ENCODE assay signal across 1 cellular context in the genomic region with DNA sequence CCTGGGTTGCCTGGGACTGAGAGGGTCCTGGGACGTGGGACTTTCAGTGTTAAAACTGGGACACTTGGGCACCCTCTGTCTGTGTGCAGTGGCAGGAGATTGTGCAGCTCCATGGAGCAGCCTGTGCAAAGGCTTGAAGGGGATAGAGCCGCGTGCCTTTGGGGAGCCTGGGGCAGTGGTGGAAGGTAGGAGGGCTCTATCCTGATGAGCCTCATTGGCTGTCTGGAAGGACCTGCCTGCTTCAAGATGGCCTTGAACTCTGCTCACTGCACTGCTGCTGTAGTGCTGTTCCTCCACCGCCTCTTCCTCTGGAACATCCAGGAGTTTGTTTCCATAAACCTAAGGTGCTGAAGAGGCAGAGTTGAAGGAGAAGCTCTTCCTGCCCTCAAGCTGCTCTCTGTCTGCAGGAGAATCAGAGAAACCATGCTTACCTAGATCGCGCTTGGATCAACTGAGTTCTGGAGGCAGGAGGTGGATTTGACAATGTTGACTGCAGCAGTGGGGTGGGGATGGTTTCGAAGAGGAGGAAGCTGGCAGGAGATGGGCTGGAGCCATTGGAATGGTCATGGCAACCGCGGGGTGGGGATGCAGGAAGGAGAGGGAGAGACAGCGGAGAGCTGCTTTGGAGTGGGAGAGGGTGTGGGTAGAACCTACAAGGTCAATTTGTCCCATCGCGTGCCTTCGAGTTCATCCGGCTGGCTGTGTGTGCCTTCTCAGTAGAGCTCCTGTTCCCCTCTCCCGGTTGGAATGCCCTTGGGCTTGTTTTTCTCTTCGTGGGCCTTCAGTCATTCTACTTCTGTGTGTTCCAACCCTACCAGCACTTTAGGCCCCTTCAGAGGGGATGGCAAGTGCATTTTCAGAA.
TF ChIP-seq lines count a peak whose summit lies in the region.

No MANE protein-coding gene starts in this region.

TF ChIP-seq in HepG2, 621 proteins besides CTCF, POLR2A, EP300 and RAD21 (continued from another document and continues in another):
- TF ChIP-seq NFYB (CRISPR knock-in tag; IDR thresholded peaks at IDR 0.05) (peak; percentile 67), PHF8 (CRISPR knock-in tag; IDR thresholded peaks at IDR 0.05) (no peak), TBX2 (CRISPR knock-in tag; IDR thresholded peaks at IDR 0.05; ENCODE audit: borderline replicate concordance) (no peak), MTF2 (CRISPR knock-in tag; IDR thresholded peaks at IDR 0.05; ENCODE audit: borderline replicate concordance) (no peak), ZBTB49 (CRISPR knock-in tag; IDR thresholded peaks at IDR 0.05; ENCODE audit: borderline replicate concordance) (no peak), SALL2 (CRISPR knock-in tag; IDR thresholded peaks at IDR 0.05) (no peak), U2AF2 (IDR thresholded peaks at IDR 0.05; ENCODE audit: low read depth, low read length) (no peak), ZNF589 (CRISPR knock-in tag; conservative IDR thresholded peaks at IDR 0.05) (no peak), PTBP1 (IDR thresholded peaks at IDR 0.05; ENCODE audit: low read depth, low read length, poor library complexity, severe bottlenecking) (no peak), ZNF160 (CRISPR knock-in tag; IDR thresholded peaks at IDR 0.05) (no peak), MAZ (IDR thresholded peaks at IDR 0.05; ENCODE audit: borderline replicate concordance, low read depth, low read length) (no peak), MAZ (CRISPR knock-in tag; IDR thresholded peaks at IDR 0.05; ENCODE audit: low read depth) (no peak), MIXL1 (CRISPR knock-in tag; IDR thresholded peaks at IDR 0.05) (no peak), DR1 (CRISPR knock-in tag; IDR thresholded peaks at IDR 0.05) (no peak), NR2C2 (CRISPR knock-in tag; IDR thresholded peaks at IDR 0.05; ENCODE audit: borderline replicate concordance) (0 out of 2 replicates have a peak, but pooled peaks have one; percentile 18), ZNF598 (CRISPR knock-in tag; IDR thresholded peaks at IDR 0.05; ENCODE audit: borderline replicate concordance) (no peak), ZNF430 (CRISPR knock-in tag; IDR thresholded peaks at IDR 0.05) (no peak), ZFP37 (CRISPR knock-in tag; IDR thresholded peaks at IDR 0.05; ENCODE audit: borderline replicate concordance) (no peak), DMAP1 (CRISPR knock-in tag; IDR thresholded peaks at IDR 0.05) (no peak), TARDBP (CRISPR knock-in tag; IDR thresholded peaks at IDR 0.05) (no peak), SP140L (CRISPR knock-in tag; IDR thresholded peaks at IDR 0.05; ENCODE audit: borderline replicate concordance) (no peak), ZNF558 (CRISPR knock-in tag; IDR thresholded peaks at IDR 0.05; ENCODE audit: borderline replicate concordance) (no peak), TCF7L2 (IDR thresholded peaks at IDR 0.05; ENCODE audit: low read depth, low read length) (no peak), POLR2G (IDR thresholded peaks at IDR 0.05; ENCODE audit: low read depth, low read length) (0 out of 2 replicates have a peak, but pooled peaks have one; percentile 24), SIN3B (IDR thresholded peaks at IDR 0.05; ENCODE audit: low read length) (no peak), ZNF790 (CRISPR knock-in tag; IDR thresholded peaks at IDR 0.05; ENCODE audit: borderline replicate concordance) (no peak), ZNF543 (CRISPR knock-in tag; IDR thresholded peaks at IDR 0.05) (no peak), SNAPC2 (CRISPR knock-in tag; IDR thresholded peaks at IDR 0.05) (no peak), GATA4 (IDR thresholded peaks at IDR 0.05; ENCODE audit: borderline replicate concordance, low read depth) (no peak), ZNF3 (CRISPR knock-in tag; IDR thresholded peaks at IDR 0.05) (no peak), TERF1 (CRISPR knock-in tag; IDR thresholded peaks at IDR 0.05) (no peak), FLYWCH1 (CRISPR knock-in tag; IDR thresholded peaks at IDR 0.05) (no peak), TCF12 (IDR thresholded peaks at IDR 0.05) (no peak), TCF12 (CRISPR knock-in tag; IDR thresholded peaks at IDR 0.05) (no peak), HNRNPUL1 (IDR thresholded peaks at IDR 0.05; ENCODE audit: low read depth, low read length) (no peak), ZNF143 (CRISPR knock-in tag; IDR thresholded peaks at IDR 0.05) (no peak), JARID2 (CRISPR knock-in tag; IDR thresholded peaks at IDR 0.05; ENCODE audit: insufficient replicate concordance) (no peak), ZNF234 (CRISPR knock-in tag; conservative IDR thresholded peaks at IDR 0.05) (no peak), NR2F6 (IDR thresholded peaks at IDR 0.05) (peak; percentile 16; the same call in 1 of the 2 replicates), NR2F6 (CRISPR knock-in tag; IDR thresholded peaks at IDR 0.05) (no peak), ZNF639 (CRISPR knock-in tag; conservative IDR thresholded peaks at IDR 0.05) (no peak), MEIS1 (CRISPR knock-in tag; IDR thresholded peaks at IDR 0.05; ENCODE audit: borderline replicate concordance) (no peak), ZNF296 (CRISPR knock-in tag; conservative IDR thresholded peaks at IDR 0.05) (no peak), ZNF33B (CRISPR knock-in tag; IDR thresholded peaks at IDR 0.05) (peak; percentile 45; the same call in 1 of the 2 replicates), TEAD2 (CRISPR knock-in tag; IDR thresholded peaks at IDR 0.05) (no peak), KLF15 (CRISPR knock-in tag; IDR thresholded peaks at IDR 0.05; ENCODE audit: borderline replicate concordance) (no peak), ZNF44 (CRISPR knock-in tag; IDR thresholded peaks at IDR 0.05) (no peak), SMAD1 (CRISPR knock-in tag; IDR thresholded peaks at IDR 0.05; ENCODE audit: borderline replicate concordance, low read depth) (0 out of 2 replicates have a peak, but pooled peaks have one; percentile 57), ZBTB39 (CRISPR knock-in tag; IDR thresholded peaks at IDR 0.05) (no peak), MZF1 (CRISPR knock-in tag; IDR thresholded peaks at IDR 0.05; ENCODE audit: borderline replicate concordance) (no peak), CEBPB (IDR thresholded peaks at IDR 0.05; ENCODE audit: borderline replicate concordance, low read depth, low read length) (no peak), HOXA7 (CRISPR knock-in tag; IDR thresholded peaks at IDR 0.05) (no peak), ZNF260 (CRISPR knock-in tag; IDR thresholded peaks at IDR 0.05; ENCODE audit: borderline replicate concordance, low read depth) (no peak), ZMAT5 (CRISPR knock-in tag; IDR thresholded peaks at IDR 0.05; ENCODE audit: borderline replicate concordance, low read depth) (no peak), FOXM1 (CRISPR knock-in tag; IDR thresholded peaks at IDR 0.05) (no peak)
- TF ChIP-seq, protein P1, sequence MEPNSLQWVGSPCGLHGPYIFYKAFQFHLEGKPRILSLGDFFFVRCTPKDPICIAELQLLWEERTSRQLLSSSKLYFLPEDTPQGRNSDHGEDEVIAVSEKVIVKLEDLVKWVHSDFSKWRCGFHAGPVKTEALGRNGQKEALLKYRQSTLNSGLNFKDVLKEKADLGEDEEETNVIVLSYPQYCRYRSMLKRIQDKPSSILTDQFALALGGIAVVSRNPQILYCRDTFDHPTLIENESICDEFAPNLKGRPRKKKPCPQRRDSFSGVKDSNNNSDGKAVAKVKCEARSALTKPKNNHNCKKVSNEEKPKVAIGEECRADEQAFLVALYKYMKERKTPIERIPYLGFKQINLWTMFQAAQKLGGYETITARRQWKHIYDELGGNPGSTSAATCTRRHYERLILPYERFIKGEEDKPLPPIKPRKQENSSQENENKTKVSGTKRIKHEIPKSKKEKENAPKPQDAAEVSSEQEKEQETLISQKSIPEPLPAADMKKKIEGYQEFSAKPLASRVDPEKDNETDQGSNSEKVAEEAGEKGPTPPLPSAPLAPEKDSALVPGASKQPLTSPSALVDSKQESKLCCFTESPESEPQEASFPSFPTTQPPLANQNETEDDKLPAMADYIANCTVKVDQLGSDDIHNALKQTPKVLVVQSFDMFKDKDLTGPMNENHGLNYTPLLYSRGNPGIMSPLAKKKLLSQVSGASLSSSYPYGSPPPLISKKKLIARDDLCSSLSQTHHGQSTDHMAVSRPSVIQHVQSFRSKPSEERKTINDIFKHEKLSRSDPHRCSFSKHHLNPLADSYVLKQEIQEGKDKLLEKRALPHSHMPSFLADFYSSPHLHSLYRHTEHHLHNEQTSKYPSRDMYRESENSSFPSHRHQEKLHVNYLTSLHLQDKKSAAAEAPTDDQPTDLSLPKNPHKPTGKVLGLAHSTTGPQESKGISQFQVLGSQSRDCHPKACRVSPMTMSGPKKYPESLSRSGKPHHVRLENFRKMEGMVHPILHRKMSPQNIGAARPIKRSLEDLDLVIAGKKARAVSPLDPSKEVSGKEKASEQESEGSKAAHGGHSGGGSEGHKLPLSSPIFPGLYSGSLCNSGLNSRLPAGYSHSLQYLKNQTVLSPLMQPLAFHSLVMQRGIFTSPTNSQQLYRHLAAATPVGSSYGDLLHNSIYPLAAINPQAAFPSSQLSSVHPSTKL (CRISPR knock-in tag; IDR thresholded peaks at IDR 0.05) = 0 out of 2 replicates have a peak, but pooled peaks have one; percentile 16
- TF ChIP-seq, protein P2, sequence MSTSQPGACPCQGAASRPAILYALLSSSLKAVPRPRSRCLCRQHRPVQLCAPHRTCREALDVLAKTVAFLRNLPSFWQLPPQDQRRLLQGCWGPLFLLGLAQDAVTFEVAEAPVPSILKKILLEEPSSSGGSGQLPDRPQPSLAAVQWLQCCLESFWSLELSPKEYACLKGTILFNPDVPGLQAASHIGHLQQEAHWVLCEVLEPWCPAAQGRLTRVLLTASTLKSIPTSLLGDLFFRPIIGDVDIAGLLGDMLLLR (CRISPR knock-in tag; IDR thresholded peaks at IDR 0.05) = no peak
- TF ChIP-seq, protein P3, sequence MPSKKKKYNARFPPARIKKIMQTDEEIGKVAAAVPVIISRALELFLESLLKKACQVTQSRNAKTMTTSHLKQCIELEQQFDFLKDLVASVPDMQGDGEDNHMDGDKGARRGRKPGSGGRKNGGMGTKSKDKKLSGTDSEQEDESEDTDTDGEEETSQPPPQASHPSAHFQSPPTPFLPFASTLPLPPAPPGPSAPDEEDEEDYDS (CRISPR knock-in tag; IDR thresholded peaks at IDR 0.05) = no peak
